In genomic region chr17:1505586-1505985, GRCh38 we compare ENCODE assay signal across 21 cellular contexts. TPM values are rescaled to one million over a fixed set of nuclear protein-coding genes. Genes with fewer than 3 reads are reported as not detected.
DNase-seq lines count a peak whose midpoint lies in the region; ATAC-seq, FAIRE-seq and TF ChIP-seq lines count a peak whose summit lies in the region.
"Had no signal": no experiment of that assay in that cellular context is flagged by ENCODE, and none has a peak within 500 bp of the region (broad histone marks: within the 10 kb centered on the region; RNA-seq: fewer than 3 reads in every experiment).

No MANE protein-coding gene starts in this region.

- no peak overlapping the region for H3K9ac ChIP-seq in HepG2 (ENCODE audit: insufficient read depth, low read depth, low read length)

- no peaks in the 10 kb centered on the region for H3K9me3 Mint-ChIP-seq in central memory CD8-positive, alpha-beta T cell
- H3K9me3 Mint-ChIP-seq in nephron progenitor cell = no peaks in the 10 kb centered on the region

- peaks cover 5% of the 10 kb centered on the region for H3K4me1 Mint-ChIP-seq in central memory CD8-positive, alpha-beta T cell
- peaks cover 48% of the 10 kb centered on the region for H3K4me1 Mint-ChIP-seq in nephron progenitor cell

- WGBS in HepG2 (ENCODE audit: low lambda C conversion rate) = 82% methylated on average over 5 of the region's 5 CpGs

- H3K27me3 Mint-ChIP-seq in central memory CD8-positive, alpha-beta T cell = no peaks in the 10 kb centered on the region
- peaks cover 8% of the 10 kb centered on the region for H3K27me3 Mint-ChIP-seq in nephron progenitor cell (ENCODE audit: low read depth, poor library complexity)

- no peaks in the 10 kb centered on the region for H3K79me2 ChIP-seq in HepG2 (ENCODE audit: insufficient read depth, low read length)

- no peak for FAIRE-seq in HepG2 (lab: Jason Lieb, UNC)
- FAIRE-seq: A204.1, GM12878 had no signal

- CTCF ChIA-PET in HepG2 (lab: Yijun Ruan, JAX; ENCODE audit: low intra/inter-chr PET ratio, low total read pairs) = no interaction called here

- H3K4me3 Mint-ChIP-seq in central memory CD8-positive, alpha-beta T cell = no peak overlapping the region
- no peak overlapping the region for H3K4me3 Mint-ChIP-seq in nephron progenitor cell

- POLR2A ChIA-PET in HepG2 (lab: Yijun Ruan, JAX) = interaction anchor here (0.7 to 1.0 kb wide), 2 partner anchors 9 to 11 kb away, joined by 3 read pairs; partner anchors contain the start of gene INPP5K

- H3K4me3 ChIP-seq in HepG2 (replicated peaks in 1 of 3; ENCODE audit: insufficient read depth in 1 of 3, low read depth in 2 of 3, low read length in 3 of 3) (no peak overlapping the region), foreskin fibroblast (ENCODE audit: low read depth in 1 of 2, low read length in 2 of 2) (no peak overlapping the region)
- H3K4me3 ChIP-seq: GM12878, Peyer's patch had no signal

- H4K20me1 ChIP-seq in HepG2 (ENCODE audit: insufficient read depth, low read length) = no peaks in the 10 kb centered on the region

- TF ChIP-seq POLR2A in HepG2 (IDR thresholded peaks at IDR 0.05; ENCODE audit: insufficient read depth in 1 of 2, low read depth in 2 of 2, low read length in 2 of 2) = no peak

- peak overlapping the region; percentile 69 for H3K27ac Mint-ChIP-seq in central memory CD8-positive, alpha-beta T cell (ENCODE audit: low read depth)
- peak overlapping the region; percentile 12 for H3K27ac Mint-ChIP-seq in nephron progenitor cell

- TF ChIP-seq RAD21 in HepG2 (CRISPR knock-in tag; IDR thresholded peaks at IDR 0.05) = no peak

- H3K4me2 ChIP-seq in HepG2 (ENCODE audit: low read depth, low read length) = no peak overlapping the region

- H2AFZ ChIP-seq in HepG2 (ENCODE audit: low read length) = no peak overlapping the region

- intact Hi-C loops in Right ventricle myocardium superior (cut with DNase I) = no loop called here
- intact Hi-C loops in cardiac septum (cut with DNase I) = no loop called here
- intact Hi-C loops in HepG2 (cut with micrococcal nuclease; ENCODE audit: unreplicated experiment) = no loop called here

- TF ChIP-seq EP300 in HepG2 (IDR thresholded peaks at IDR 0.05; ENCODE audit: low read depth in 2 of 2, low read length in 2 of 2) = no peak
- TF ChIP-seq EP300 in HepG2 (CRISPR knock-in tag; IDR thresholded peaks at IDR 0.05; ENCODE audit: borderline replicate concordance) = no peak

- ATAC-seq in Right ventricle myocardium superior (ENCODE audit: poor library complexity) (peak; percentile 55), HepG2 (no peak)
- ATAC-seq in central memory CD8-positive, alpha-beta T cell (replicated peaks; ENCODE audit: extremely low read depth, poor library complexity, severe bottlenecking) = no peak
- ATAC-seq: GM12878 had no signal

- H3K4me1 ChIP-seq in HepG2 (ENCODE audit: insufficient read depth, low read length) = peaks cover 17% of the 10 kb centered on the region

- H3K9me3 ChIP-seq in HepG2 (ENCODE audit: low read length) = no peaks in the 10 kb centered on the region
- H3K9me3 ChIP-seq: Peyer's patch had no signal

- no peaks in the 10 kb centered on the region for H3K36me3 ChIP-seq in HepG2 (replicated peaks in 1 of 2; ENCODE audit: control insufficient read depth in 1 of 2, insufficient read depth in 2 of 2, low read length in 2 of 2)

- no TSS peak for BruUV-seq in HepG2 (replicated peaks; lab: Mats Ljungman, UMichigan)

- DNase-seq in Right ventricle myocardium superior (no peak), cardiac septum (ENCODE audit: low spot score) (no peak), nephron progenitor cell (no peak), HepG2 (ENCODE audit: low spot score) (no peak), SKM-1 treated with dmso at 0.1 percent for 144 hours (lab: John Stamatoyannopoulos, UW; ENCODE audit: unreplicated experiment) (no peak), foreskin fibroblast (no peak)
- DNase-seq in central memory CD8-positive, alpha-beta T cell (ENCODE audit: low spot score in 2 of 2) = no peak
- DNase-seq in activated effector memory CD4-positive, alpha-beta T cell treated with anti-CD3 and anti-CD28 coated beads, Interleukin-2, amount 50 U/mL, for 16 hours = no peak
- DNase-seq: C1 segment of cervical spinal cord, GDM1, HCEC 1CT, MV-4-11, NCI-H1417, NCI-H2029 treated with DMSO at 0.1 percent for 48 hours, NCI-H2171 treated with DMSO at 0.1 percent for 48 hours, NCI-H446 treated with DMSO at 0.1 percent for 48 hours, NCI-H774, Peyer's patch, SHP77 treated with DMSO at 0.1 percent for 48 hours had no signal

- in situ Hi-C loops in HepG2 (cut with HindIII; ENCODE audit: extremely low pct_ligation_motif_present, low pct_unique_long_range_greater_than_20kb) = no loop called here

- no peaks in the 10 kb centered on the region for H3K27me3 ChIP-seq in HepG2 (ENCODE audit: control insufficient read depth in 1 of 2, insufficient read depth in 2 of 2, low read length in 2 of 2)
- H3K27me3 ChIP-seq: Peyer's patch had no signal

- TF ChIP-seq CTCF in nephron progenitor cell (IDR thresholded peaks at IDR 0.05) = no peak
- no peak for TF ChIP-seq CTCF in HepG2 (CRISPR knock-in tag; IDR thresholded peaks at IDR 0.05)
- no peak for TF ChIP-seq CTCF in foreskin fibroblast (IDR thresholded peaks at IDR 0.05; ENCODE audit: low read depth, low read length)

- peaks cover 34% of the 10 kb centered on the region for H3K36me3 Mint-ChIP-seq in central memory CD8-positive, alpha-beta T cell (ENCODE audit: insufficient read depth)
- no peaks in the 10 kb centered on the region for H3K36me3 Mint-ChIP-seq in nephron progenitor cell (ENCODE audit: low read depth)

- no peak overlapping the region for H3K27ac ChIP-seq in HepG2 (ENCODE audit: extremely low read length, insufficient read depth, low read length)
- H3K27ac ChIP-seq: Peyer's patch had no signal

RNA-seq across cellular contexts. Expression of gene INPP5K, which starts 10.8 kb away (rescaled TPM):
- total RNA-seq in Right ventricle myocardium superior (32.9 TPM), cardiac septum (34.2 TPM), HepG2 (2016; rRNA removed; fragmentation: Illumina TruSeq; extraction: Trizol) (4.3 and 4.8 TPM in 2 replicates)
- 1.1 and 1.2 TPM in 2 replicates for total RNA-seq in HepG2 (2016; cell fraction: cytosol; rRNA removed; fragmentation: Illumina TruSeq; extraction: Trizol; ENCODE audit: low read depth)
- total RNA-seq in HepG2 (2016; cell fraction: insoluble cytoplasmic fraction; rRNA removed; fragmentation: Illumina TruSeq; extraction: Trizol) = 3.0 and 4.9 TPM in 2 replicates
- 3.8 TPM in 2 replicates for total RNA-seq in HepG2 (2016; cell fraction: membrane; rRNA removed; fragmentation: Illumina TruSeq; extraction: Trizol)
- 2.6 and 3.9 TPM in 2 replicates for total RNA-seq in HepG2 (2016; cell fraction: nucleus; rRNA removed; fragmentation: Illumina TruSeq; extraction: Trizol)
- 9.3 and 9.6 TPM in 2 replicates for polyA plus RNA-seq in HepG2 (2011; rRNA removed)
- polyA plus RNA-seq in HepG2 (2011; cell fraction: cytosol; rRNA removed) = 7.3 and 11.5 TPM in 2 replicates
- 14.7 and 18.6 TPM in 2 replicates for polyA plus RNA-seq in HepG2 (2011; cell fraction: nucleus; rRNA removed)
- polyA plus RNA-seq in HepG2 (2012) = 4.4 and 6.6 TPM in 2 replicates
- 1.7 and 3.1 TPM in 2 replicates for polyA plus RNA-seq in HepG2 (2016; cell fraction: cytosol; fragmentation: Illumina TruSeq; extraction: Trizol; ENCODE audit: low read depth)
- 3.3 and 4.8 TPM in 2 replicates for polyA plus RNA-seq in HepG2 (2016; cell fraction: insoluble cytoplasmic fraction; fragmentation: Illumina TruSeq; extraction: Trizol; ENCODE audit: low read depth)
- 3.5 and 4.2 TPM in 2 replicates for polyA plus RNA-seq in HepG2 (2016; cell fraction: membrane; fragmentation: Illumina TruSeq; extraction: Trizol; ENCODE audit: low read depth)
- polyA plus RNA-seq in HepG2 (2016; cell fraction: nucleus; fragmentation: Illumina TruSeq; extraction: Trizol; ENCODE audit: insufficient read depth, low read depth) = 8.4 and 9.9 TPM in 2 replicates
- 26.2 and 71.2 TPM in 2 replicates for polyA minus RNA-seq in HepG2 (2011; rRNA and poly(A)+ RNA removed; ENCODE audit: low replicate concordance)
- polyA minus RNA-seq in HepG2 (2011; cell fraction: cytosol; rRNA and poly(A)+ RNA removed) = 6.0 and 7.6 TPM in 2 replicates
- polyA minus RNA-seq in HepG2 (2011; cell fraction: nucleus; rRNA and poly(A)+ RNA removed) = 11.9 and 12.7 TPM in 2 replicates

RNA-seq across cellular contexts. Expression of gene MYO1C, which starts 13.1 kb away (rescaled TPM):
- total RNA-seq in Right ventricle myocardium superior = 182 TPM
- 209 TPM for total RNA-seq in cardiac septum
- 22.7 and 27.9 TPM in 2 replicates for total RNA-seq in HepG2 (2016; rRNA removed; fragmentation: Illumina TruSeq; extraction: Trizol)
- 4.3 and 4.7 TPM in 2 replicates for total RNA-seq in HepG2 (2016; cell fraction: cytosol; rRNA removed; fragmentation: Illumina TruSeq; extraction: Trizol; ENCODE audit: low read depth)
- 22.1 and 22.8 TPM in 2 replicates for total RNA-seq in HepG2 (2016; cell fraction: insoluble cytoplasmic fraction; rRNA removed; fragmentation: Illumina TruSeq; extraction: Trizol)
- total RNA-seq in HepG2 (2016; cell fraction: membrane; rRNA removed; fragmentation: Illumina TruSeq; extraction: Trizol) = 12.6 and 13.8 TPM in 2 replicates
- total RNA-seq in HepG2 (2016; cell fraction: nucleus; rRNA removed; fragmentation: Illumina TruSeq; extraction: Trizol) = 16.9 TPM in 2 replicates
- 40.8 and 59.8 TPM in 2 replicates for polyA plus RNA-seq in HepG2 (2011; rRNA removed)
- polyA plus RNA-seq in HepG2 (2011; cell fraction: cytosol; rRNA removed) = 29.8 and 37.1 TPM in 2 replicates
- 69.2 and 76.6 TPM in 2 replicates for polyA plus RNA-seq in HepG2 (2011; cell fraction: nucleus; rRNA removed)
- polyA plus RNA-seq in HepG2 (2012) = 26.4 and 32.7 TPM in 2 replicates
- polyA plus RNA-seq in HepG2 (2016; cell fraction: cytosol; fragmentation: Illumina TruSeq; extraction: Trizol; ENCODE audit: low read depth) = 3.1 and 3.2 TPM in 2 replicates
- 24.4 and 30.4 TPM in 2 replicates for polyA plus RNA-seq in HepG2 (2016; cell fraction: insoluble cytoplasmic fraction; fragmentation: Illumina TruSeq; extraction: Trizol; ENCODE audit: low read depth)
- polyA plus RNA-seq in HepG2 (2016; cell fraction: membrane; fragmentation: Illumina TruSeq; extraction: Trizol; ENCODE audit: low read depth) = 10.0 and 10.4 TPM in 2 replicates
- 33.4 and 38.4 TPM in 2 replicates for polyA plus RNA-seq in HepG2 (2016; cell fraction: nucleus; fragmentation: Illumina TruSeq; extraction: Trizol; ENCODE audit: insufficient read depth, low read depth)
- polyA minus RNA-seq in HepG2 (2011; rRNA and poly(A)+ RNA removed; ENCODE audit: low replicate concordance) = 118 and 247 TPM in 2 replicates
- 37.2 and 50.5 TPM in 2 replicates for polyA minus RNA-seq in HepG2 (2011; cell fraction: cytosol; rRNA and poly(A)+ RNA removed)
- polyA minus RNA-seq in HepG2 (2011; cell fraction: nucleus; rRNA and poly(A)+ RNA removed) = 49.2 and 53.7 TPM in 2 replicates

RNA-seq across cellular contexts. Expression of gene CRK, which starts 49.6 kb away (rescaled TPM):
- 36.0 TPM for total RNA-seq in Right ventricle myocardium superior
- total RNA-seq in cardiac septum = 43.4 TPM
- total RNA-seq in HepG2 (2016; rRNA removed; fragmentation: Illumina TruSeq; extraction: Trizol) = 54.2 and 66.2 TPM in 2 replicates
- total RNA-seq in HepG2 (2016; cell fraction: cytosol; rRNA removed; fragmentation: Illumina TruSeq; extraction: Trizol; ENCODE audit: low read depth) = 6.4 and 7.7 TPM in 2 replicates
- total RNA-seq in HepG2 (2016; cell fraction: insoluble cytoplasmic fraction; rRNA removed; fragmentation: Illumina TruSeq; extraction: Trizol) = 55.2 and 65.5 TPM in 2 replicates
- total RNA-seq in HepG2 (2016; cell fraction: membrane; rRNA removed; fragmentation: Illumina TruSeq; extraction: Trizol) = 35.0 and 35.8 TPM in 2 replicates
- 21.6 and 23.7 TPM in 2 replicates for total RNA-seq in HepG2 (2016; cell fraction: nucleus; rRNA removed; fragmentation: Illumina TruSeq; extraction: Trizol)
- polyA plus RNA-seq in HepG2 (2011; rRNA removed) = 42.3 and 47.4 TPM in 2 replicates
- 32.4 and 45.6 TPM in 2 replicates for polyA plus RNA-seq in HepG2 (2011; cell fraction: cytosol; rRNA removed)
- 7.9 and 11.0 TPM in 2 replicates for polyA plus RNA-seq in HepG2 (2011; cell fraction: nucleus; rRNA removed)
- 27.3 and 28.9 TPM in 2 replicates for polyA plus RNA-seq in HepG2 (2012)
- 3.5 and 3.6 TPM in 2 replicates for polyA plus RNA-seq in HepG2 (2016; cell fraction: cytosol; fragmentation: Illumina TruSeq; extraction: Trizol; ENCODE audit: low read depth)
- polyA plus RNA-seq in HepG2 (2016; cell fraction: insoluble cytoplasmic fraction; fragmentation: Illumina TruSeq; extraction: Trizol; ENCODE audit: low read depth) = 56.6 and 59.0 TPM in 2 replicates
- polyA plus RNA-seq in HepG2 (2016; cell fraction: membrane; fragmentation: Illumina TruSeq; extraction: Trizol; ENCODE audit: low read depth) = 19.4 and 19.8 TPM in 2 replicates
- polyA plus RNA-seq in HepG2 (2016; cell fraction: nucleus; fragmentation: Illumina TruSeq; extraction: Trizol; ENCODE audit: insufficient read depth, low read depth) = 30.2 and 30.5 TPM in 2 replicates
- polyA minus RNA-seq in HepG2 (2011; rRNA and poly(A)+ RNA removed; ENCODE audit: low replicate concordance) = 31.9 and 49.0 TPM in 2 replicates
- polyA minus RNA-seq in HepG2 (2011; cell fraction: cytosol; rRNA and poly(A)+ RNA removed) = 31.0 and 34.3 TPM in 2 replicates
- 13.8 and 19.4 TPM in 2 replicates for polyA minus RNA-seq in HepG2 (2011; cell fraction: nucleus; rRNA and poly(A)+ RNA removed)

RNA-seq across cellular contexts. Expression of gene PITPNA, which starts 57.0 kb away (rescaled TPM):
- 46.3 TPM for total RNA-seq in Right ventricle myocardium superior
- 49.9 TPM for total RNA-seq in cardiac septum
- total RNA-seq in HepG2 (2016; rRNA removed; fragmentation: Illumina TruSeq; extraction: Trizol) = 14.3 and 15.5 TPM in 2 replicates
- total RNA-seq in HepG2 (2016; cell fraction: cytosol; rRNA removed; fragmentation: Illumina TruSeq; extraction: Trizol; ENCODE audit: low read depth) = 12.3 and 14.3 TPM in 2 replicates
- total RNA-seq in HepG2 (2016; cell fraction: insoluble cytoplasmic fraction; rRNA removed; fragmentation: Illumina TruSeq; extraction: Trizol) = 14.3 and 15.2 TPM in 2 replicates
- total RNA-seq in HepG2 (2016; cell fraction: membrane; rRNA removed; fragmentation: Illumina TruSeq; extraction: Trizol) = 10.2 and 12.2 TPM in 2 replicates
- 7.5 and 8.0 TPM in 2 replicates for total RNA-seq in HepG2 (2016; cell fraction: nucleus; rRNA removed; fragmentation: Illumina TruSeq; extraction: Trizol)
- polyA plus RNA-seq in HepG2 (2011; rRNA removed) = 20.7 and 23.7 TPM in 2 replicates
- 15.2 and 22.5 TPM in 2 replicates for polyA plus RNA-seq in HepG2 (2011; cell fraction: cytosol; rRNA removed)
- polyA plus RNA-seq in HepG2 (2011; cell fraction: nucleus; rRNA removed) = 21.9 and 25.0 TPM in 2 replicates
- polyA plus RNA-seq in HepG2 (2012) = 23.5 and 27.9 TPM in 2 replicates
- polyA plus RNA-seq in HepG2 (2016; cell fraction: cytosol; fragmentation: Illumina TruSeq; extraction: Trizol; ENCODE audit: low read depth) = 13.6 and 17.3 TPM in 2 replicates
- polyA plus RNA-seq in HepG2 (2016; cell fraction: insoluble cytoplasmic fraction; fragmentation: Illumina TruSeq; extraction: Trizol; ENCODE audit: low read depth) = 33.8 and 40.9 TPM in 2 replicates
- 21.2 and 22.5 TPM in 2 replicates for polyA plus RNA-seq in HepG2 (2016; cell fraction: membrane; fragmentation: Illumina TruSeq; extraction: Trizol; ENCODE audit: low read depth)
- polyA plus RNA-seq in HepG2 (2016; cell fraction: nucleus; fragmentation: Illumina TruSeq; extraction: Trizol; ENCODE audit: insufficient read depth, low read depth) = 37.8 and 46.2 TPM in 2 replicates
- polyA minus RNA-seq in HepG2 (2011; rRNA and poly(A)+ RNA removed; ENCODE audit: low replicate concordance) = 11.3 and 29.3 TPM in 2 replicates
- polyA minus RNA-seq in HepG2 (2011; cell fraction: cytosol; rRNA and poly(A)+ RNA removed) = 7.8 and 9.6 TPM in 2 replicates
- polyA minus RNA-seq in HepG2 (2011; cell fraction: nucleus; rRNA and poly(A)+ RNA removed) = 6.8 and 7.5 TPM in 2 replicates
